In the genomic region with DNA sequence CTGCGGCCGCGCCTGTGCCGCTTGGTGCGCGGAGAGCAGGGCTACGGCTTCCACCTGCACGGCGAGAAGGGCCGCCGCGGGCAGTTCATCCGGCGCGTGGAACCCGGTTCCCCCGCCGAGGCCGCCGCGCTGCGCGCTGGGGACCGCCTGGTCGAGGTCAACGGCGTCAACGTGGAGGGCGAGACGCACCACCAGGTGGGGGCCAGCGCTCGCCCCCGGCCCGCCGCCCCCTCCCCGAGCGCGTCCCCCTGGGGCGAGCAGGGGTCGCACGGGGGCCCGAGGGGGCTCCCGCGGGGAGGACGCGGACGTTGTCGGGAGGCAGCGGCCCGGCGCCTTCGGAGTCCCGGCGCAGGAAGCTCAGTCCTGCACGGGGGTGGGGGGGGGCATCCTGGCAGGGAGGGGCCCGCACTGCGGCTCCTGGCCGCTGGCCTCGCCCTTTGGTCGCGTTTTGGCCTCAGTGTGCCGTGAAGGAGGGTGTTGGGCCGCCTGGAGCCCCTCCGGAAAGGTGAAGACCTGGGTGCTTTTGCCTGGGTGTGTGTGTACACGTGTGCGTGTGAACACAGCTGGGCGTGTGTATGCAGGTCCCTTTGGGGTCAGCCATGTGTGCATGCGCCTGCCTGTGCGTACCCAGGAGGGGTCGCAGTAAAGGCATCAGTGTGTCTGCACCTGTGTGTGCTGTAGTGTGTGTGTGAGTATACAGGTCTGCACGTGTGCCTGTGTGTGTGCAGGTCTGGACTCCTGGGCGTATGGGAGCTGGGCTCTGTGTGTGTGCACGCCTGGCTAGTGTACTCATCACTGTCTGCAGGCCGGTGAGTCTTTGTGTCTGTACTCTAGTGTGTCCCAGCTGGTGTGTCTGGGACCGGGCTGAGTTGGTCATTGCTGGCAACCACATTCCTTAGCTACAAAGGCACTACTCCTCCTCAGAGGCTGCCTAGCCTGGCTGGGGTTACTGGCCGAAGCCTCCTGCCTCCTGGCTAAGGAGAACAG, we compare ENCODE assay signal across 8 cellular contexts. TPM values are rescaled to one million over a fixed set of nuclear protein-coding genes. Genes with fewer than 3 reads are reported as not detected.
DNase-seq lines count a peak whose midpoint lies in the region; TF ChIP-seq lines count a peak whose summit lies in the region.

No MANE protein-coding gene starts in this region.

- no peak overlapping the region for H3K9ac ChIP-seq in muscle layer of colon (ENCODE audit: low read length)

- no peaks in the 10 kb centered on the region for H3K9me2 ChIP-seq in PC-9 (ENCODE audit: insufficient read depth)

- CTCF ChIA-PET in PC-9 (lab: Charles Lee) = interaction anchor here (0.6 to 0.7 kb wide), 2 partner anchors 14 to 21 kb away, joined by 5 to 12 read pairs; a partner anchor contains a TSS

- BruUV-seq in PC-9 (replicated peaks; lab: Mats Ljungman, UMichigan) = TSS peak; percentile 28

- H3K36me3 ChIP-seq in PC-9 (ENCODE audit: low read depth) (no peaks in the 10 kb centered on the region), muscle layer of colon (ENCODE audit: insufficient read depth, low read length) (no peaks in the 10 kb centered on the region)

- no peak overlapping the region for H3K27ac ChIP-seq in PC-9
- H3K27ac ChIP-seq in dorsolateral prefrontal cortex = peak overlapping the region in 35 of 59 donors; percentile 4 to 75 (median 52)
- peak overlapping the region; percentile 34 for H3K27ac ChIP-seq in muscle layer of colon (ENCODE audit: low read depth, low read length)

- H3K9me3 ChIP-seq in PC-9 (ENCODE audit: insufficient read depth, low read depth) (no peaks in the 10 kb centered on the region), muscle layer of colon (ENCODE audit: low read length) (no peaks in the 10 kb centered on the region)

- 0 out of 2 replicates have a peak, but pooled peaks cover 4% of the 10 kb centered on the region for H3K79me2 ChIP-seq in PC-9 (ENCODE audit: low read depth)

- intact Hi-C loops in PC-9 (cut with micrococcal nuclease; ENCODE audit: unreplicated experiment) = no loop called here
- intact Hi-C loops in dorsolateral prefrontal cortex (cut with DNase I) = no loop called here

- H3K4me2 ChIP-seq in PC-9 = peak overlapping the region; percentile 85

- POLR2A ChIA-PET in PC-9 (lab: Charles Lee; ENCODE audit: unreplicated experiment) = interaction anchor here (0.6 kb wide), 2 partner anchors 63 to 684 kb away, joined by 5 to 7 read pairs; a partner anchor contains a TSS

- peaks cover 9% of the 10 kb centered on the region; the same call in 1 of the 2 replicates for H3F3A ChIP-seq in PC-9 (ENCODE audit: insufficient read depth, low read depth)

- H3K4me1 ChIP-seq in PC-9 (replicated peaks; ENCODE audit: insufficient read depth) (peaks cover 16% of the 10 kb centered on the region), muscle layer of colon (ENCODE audit: insufficient read depth, low read length) (peaks cover 30% of the 10 kb centered on the region)

- H2AFZ ChIP-seq in PC-9 = 0 out of 2 replicates have a peak overlapping the region, but pooled peaks have one; percentile 22

- no peaks in the 10 kb centered on the region for H3K27me3 ChIP-seq in PC-9 (ENCODE audit: insufficient read depth, low read depth)
- peaks cover 0 to 6% (median 0%) of the 10 kb centered on the region in 45 donors for H3K27me3 ChIP-seq in dorsolateral prefrontal cortex
- H3K27me3 ChIP-seq in muscle layer of colon (ENCODE audit: control insufficient read depth in 1 of 2, insufficient read depth in 2 of 2, low read length in 2 of 2) = no peaks in the 10 kb centered on the region

- no peak; the same call in 1 of the 2 replicates for TF ChIP-seq CTCF in PC-9 (conservative IDR thresholded peaks at IDR 0.05)
- TF ChIP-seq CTCF in dorsolateral prefrontal cortex (IDR thresholded peaks at IDR 0.05 in 54 of 56, conservative IDR thresholded peaks at IDR 0.05 in 2 of 56; ENCODE audit: low read depth in 1 of 56, partially characterized antibody in 56 of 56) = no peak

- H3K4me3 ChIP-seq in PC-9 (peak overlapping the region; percentile 58), dorsolateral prefrontal cortex (peak overlapping the region; percentile 46 to 84 (median 67)), muscle layer of colon (ENCODE audit: low read depth in 1 of 2, low read length in 2 of 2) (peak overlapping the region; percentile 54 to 57)

- H4K20me1 ChIP-seq in PC-9 (ENCODE audit: insufficient read depth) = peaks cover 4% of the 10 kb centered on the region; the same call in 1 of the 2 replicates

- DNase-seq in GM03348 (ENCODE audit: low spot score) (peak; percentile 63), PC-9 (peak in 1 of 2 experiments; percentile 40), dorsolateral prefrontal cortex (peak in 2 of 10 donors; percentile 31 to 42), 8988T (no peak), NCI-H510A treated with DMSO at 0.1 percent for 48 hours (lab: John Stamatoyannopoulos, UW) (no peak), globus pallidus (ENCODE audit: low spot score) (no peak), mesenteric fat pad (ENCODE audit: low spot score) (no peak)

RNA-seq across cellular contexts. Expression of a gene that starts 0.6 kb away (rescaled TPM):
- total RNA-seq in PC-9 (2021) = 104 and 144 TPM in 2 replicates
- 100 to 1,000 TPM in 28 of 120 experiments, 10 to 100 TPM in 92; 46.4 to 200 (median 84.6) TPM for total RNA-seq in dorsolateral prefrontal cortex
- 238 TPM for total RNA-seq in mesenteric fat pad

RNA-seq across cellular contexts. Expression of a gene that starts 7.7 kb away (rescaled TPM):
- 4.0 and 8.1 TPM in 2 replicates for total RNA-seq in PC-9 (2021)
- 1 to 10 TPM in 45 of 120 experiments, under 1 TPM in 23, not detected in 52; 0.43 to 4.3 (median 1.1) TPM for total RNA-seq in dorsolateral prefrontal cortex
- total RNA-seq in mesenteric fat pad = 0.58 TPM

RNA-seq across cellular contexts. Expression of a gene that starts 17.7 kb away (rescaled TPM):
- total RNA-seq in PC-9 (2021) (68.4 and 72.5 TPM in 2 replicates), dorsolateral prefrontal cortex (10 to 100 TPM; 16.4 to 45.4 (median 29.2) TPM), mesenteric fat pad (50.5 TPM)

RNA-seq across cellular contexts. Expression of a gene that starts 20.3 kb away (rescaled TPM):
- total RNA-seq in PC-9 (2021) = 47.3 and 66.6 TPM in 2 replicates
- 10 to 100 TPM; 12.2 to 41.4 (median 26.0) TPM for total RNA-seq in dorsolateral prefrontal cortex
- 9.9 TPM for total RNA-seq in mesenteric fat pad

RNA-seq across cellular contexts. Expression of a gene that starts 20.5 kb away (rescaled TPM):
- total RNA-seq in PC-9 (2021) (166 and 170 TPM in 2 replicates), dorsolateral prefrontal cortex (100 to 1,000 TPM; 129 to 311 (median 193) TPM), mesenteric fat pad (88.3 TPM)
